ENCODE assay signal across 25 cellular contexts in the genomic region with DNA sequence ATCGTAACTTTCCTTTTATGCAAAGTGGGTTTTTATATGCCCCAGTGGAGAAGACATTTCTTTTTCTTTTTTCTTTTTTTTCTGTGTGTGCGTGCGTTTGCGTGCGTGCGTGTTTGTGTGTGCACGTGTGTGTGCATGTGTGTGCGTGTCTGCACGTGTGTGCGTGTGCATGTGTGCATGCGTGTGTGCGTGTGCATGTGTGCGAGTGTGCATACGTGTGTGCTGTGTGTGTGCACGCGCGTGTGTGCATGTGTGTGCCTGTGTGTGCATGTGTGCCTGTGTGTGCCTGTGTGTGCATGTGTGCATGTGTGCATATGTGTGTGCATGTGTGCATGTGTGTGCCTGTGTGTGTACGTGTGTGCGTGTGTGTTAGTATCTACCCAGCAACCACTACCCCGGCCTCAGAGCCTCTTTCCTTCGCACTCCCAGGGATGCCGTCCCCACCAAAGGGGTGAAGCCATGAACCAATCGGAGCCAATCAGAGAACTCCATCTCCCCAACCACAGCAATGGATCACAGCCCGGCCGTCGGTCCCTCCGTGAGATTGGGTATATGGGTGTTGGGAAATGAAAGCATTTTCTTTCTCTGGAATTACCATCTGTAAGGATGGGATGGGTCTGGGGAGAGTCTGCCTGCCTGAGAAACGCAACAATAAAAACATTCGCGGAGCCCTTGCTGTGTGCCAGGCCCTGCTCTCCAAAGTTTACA.
"Had no signal": no experiment of that assay in that cellular context is flagged by ENCODE, and none has a peak within 500 bp of the region (broad histone marks: within the 10 kb centered on the region; RNA-seq: fewer than 3 reads in every experiment).

No MANE protein-coding gene starts in this region.

- H3K4me3 ChIP-seq: breast epithelium, colonic mucosa, esophagus squamous epithelium, pancreas, psoas muscle, tibial nerve had no signal

- H3K27ac ChIP-seq: breast epithelium, colonic mucosa, epithelial cell of prostate, esophagus squamous epithelium, pancreas, psoas muscle, tibial nerve had no signal

- H3K4me1 Mint-ChIP-seq: activated B cell treated with CpG ODN at 0.5 μM for 24 hours, memory B cell had no signal

- H3K9me3 Mint-ChIP-seq: activated B cell treated with CpG ODN at 0.5 μM for 24 hours had no signal

- DNase-seq: activated B cell treated with CpG ODN at 0.5 μM for 24 hours; activated CD4-positive, alpha-beta T cell treated with anti-CD3 and anti-CD28 coated beads, Interleukin-2, amount 50 U/mL, for 1 hour; activated CD8-positive, alpha-beta T cell treated with anti-CD3 and anti-CD28 coated beads, Interleukin-2, amount 10 ng/mL, durations not matched to agents 7 days and 5 days; activated gamma-delta T cell treated with Interleukin-2 at 50 U/mL for 16 hours; colonic mucosa; effector CD8-positive, alpha-beta T cell; esophagus squamous epithelium; foreskin melanocyte; left colon; nephron progenitor cell; pancreas; psoas muscle; stimulated activated CD4-positive, alpha-beta T cell treated with anti-CD3 and anti-CD28 coated beads, Interleukin-15, amount 100 ng/mL, for 24 hours; stimulated activated CD4-positive, alpha-beta T cell treated with anti-CD3 and anti-CD28 coated beads, Interleukin-2, amount 100 ng/mL, for 24 hours; stimulated activated naive CD4-positive, alpha-beta T cell; T-helper 1 cell had no signal

- H3K27ac Mint-ChIP-seq: activated B cell treated with CpG ODN at 0.5 μM for 24 hours; activated CD8-positive, alpha-beta T cell treated with anti-CD3 and anti-CD28 coated beads, Interleukin-2, amount 10 ng/mL, durations not matched to agents 7 days and 5 days; activated naive CD4-positive, alpha-beta T cell treated with anti-CD3 and anti-CD28 coated beads, Interleukin-2, amount 50 U/mL, for 72 hours; activated T-helper 1 cell treated with anti-CD3 and anti-CD28 coated beads, Interleukin-12 subunit alpha, Interleukin-12 subunit beta, Interleukin-2, Interleukin-4 antibody, amounts not matched to agents 30 ng/mL and 10 ng/mL and 1 ng/mL, durations not matched to agents 14 hours and 24 hours and 36 hours; memory B cell; nephron progenitor cell; T-helper 2 cell treated with Interferon-gamma antibody and Interleukin-4, amounts not matched to agents 5 μg/mL and 100 μg/mL, for 36 hours had no signal

- H3K4me3 Mint-ChIP-seq: activated B cell treated with CpG ODN at 0.5 μM for 24 hours; activated CD8-positive, alpha-beta T cell treated with anti-CD3 and anti-CD28 coated beads, Interleukin-2, amount 10 ng/mL, durations not matched to agents 7 days and 5 days; activated T-helper 1 cell treated with anti-CD3 and anti-CD28 coated beads, Interleukin-12 subunit alpha, Interleukin-12 subunit beta, Interleukin-2, Interleukin-4 antibody, amounts not matched to agents 30 ng/mL and 10 ng/mL and 1 ng/mL, durations not matched to agents 14 hours and 24 hours and 36 hours; memory B cell; nephron progenitor cell; T-helper 2 cell treated with Interferon-gamma antibody and Interleukin-4, amounts not matched to agents 5 μg/mL and 100 μg/mL, for 36 hours had no signal

- H3K9me3 ChIP-seq: colonic mucosa, pancreas, psoas muscle had no signal

- H3K4me1 ChIP-seq: breast epithelium, colonic mucosa, esophagus squamous epithelium, pancreas, tibial nerve had no signal

- ATAC-seq: activated CD8-positive, alpha-beta T cell treated with anti-CD3 and anti-CD28 coated beads, Interleukin-2, amount 10 ng/mL, durations not matched to agents 7 days and 5 days; activated naive CD4-positive, alpha-beta T cell treated with anti-CD3 and anti-CD28 coated beads, Interleukin-2, amount 50 U/mL, for 72 hours; left colon; pancreas; psoas muscle had no signal

- FAIRE-seq: endometrium, keratinocyte, pancreas had no signal

- H3K27me3 ChIP-seq: colonic mucosa, pancreas had no signal

- H3K36me3 ChIP-seq: breast epithelium, colonic mucosa, esophagus squamous epithelium, pancreas, tibial nerve had no signal
